8 cellular contexts compared by ENCODE assay signal in the genomic region with DNA sequence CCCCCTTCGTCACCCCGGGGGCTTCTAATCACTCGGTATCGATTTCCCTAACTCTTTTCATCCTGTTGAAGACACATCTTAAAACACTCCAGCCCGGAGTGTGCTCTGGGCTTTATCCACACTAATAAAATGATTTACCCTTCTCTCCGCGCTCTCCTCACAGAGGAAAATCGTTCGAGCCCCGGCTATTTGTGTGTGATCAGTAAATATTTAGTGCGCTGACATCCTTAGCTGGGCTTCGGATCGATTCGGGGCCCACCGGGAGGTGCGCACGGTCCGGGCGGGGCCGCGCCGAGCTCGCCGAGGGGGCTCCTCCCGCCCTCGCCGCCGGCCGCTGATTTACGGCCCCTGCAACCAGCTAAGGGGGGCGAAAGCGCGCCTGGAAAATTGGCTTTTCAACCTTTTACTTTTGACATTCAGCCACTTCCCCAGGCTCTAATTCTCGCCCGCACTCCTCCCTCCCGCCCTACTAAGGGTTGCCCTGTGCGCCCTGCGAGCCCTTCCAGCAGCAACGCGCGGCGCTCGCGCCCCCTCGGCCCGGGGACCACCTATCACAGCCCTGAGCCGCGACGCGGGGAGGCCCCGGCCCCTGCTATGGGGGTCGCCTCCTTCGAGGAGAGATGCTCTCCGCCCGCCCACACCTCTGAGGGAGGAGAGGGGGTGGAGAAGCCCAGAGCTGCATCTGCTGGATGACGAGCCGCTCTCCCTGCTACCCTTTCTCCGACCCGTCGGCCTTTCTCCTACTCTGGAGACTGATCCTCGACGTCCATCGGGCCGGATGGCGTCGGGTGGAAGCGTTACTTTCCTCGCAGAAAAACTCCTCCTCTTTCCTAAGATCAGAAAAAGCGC. TPM values are rescaled to one million over a fixed set of nuclear protein-coding genes. Genes with fewer than 3 reads are reported as not detected.
DNase-seq lines count a peak whose midpoint lies in the region; ATAC-seq and TF ChIP-seq lines count a peak whose summit lies in the region.

No MANE protein-coding gene starts in this region.

- TF ChIP-seq POLR2A in gastrocnemius medialis (IDR thresholded peaks at IDR 0.05) = no peak

- H3K36me3 ChIP-seq in iPS-18a (ENCODE audit: control insufficient read depth, low read depth, low read length) (no peaks in the 10 kb centered on the region), gastrocnemius medialis (no peaks in the 10 kb centered on the region)

- no peaks in the 10 kb centered on the region for H3K9me3 ChIP-seq in iPS-18a (ENCODE audit: control insufficient read depth, low read depth, low read length)
- no peaks in the 10 kb centered on the region for H3K9me3 ChIP-seq in gastrocnemius medialis

- H3K9me3 Mint-ChIP-seq in brain = no peaks in the 10 kb centered on the region

- H3K4me3 Mint-ChIP-seq in brain = peak overlapping the region; percentile 69 to 96 (median 94)

- TF ChIP-seq CTCF in GM13976 (IDR thresholded peaks at IDR 0.05; ENCODE audit: borderline replicate concordance, control extremely low read depth, extremely low read depth, insufficient read depth, missing control alignments) (no peak), brain (conservative IDR thresholded peaks at IDR 0.05) (no peak), gastrocnemius medialis (IDR thresholded peaks at IDR 0.05 in 4 of 5, conservative IDR thresholded peaks at IDR 0.05 in 1 of 5) (no peak)

- H3K4me1 Mint-ChIP-seq in brain = peaks cover 64% of the 10 kb centered on the region

- ATAC-seq in gastrocnemius medialis (no peak), GM21717 (IDR thresholded peaks at IDR 0.05; ENCODE audit: unreplicated experiment) (no peak)

- H3K27ac Mint-ChIP-seq in brain = peak overlapping the region in 3 of 5 experiments; percentile 98 to 99 (median 99)

- peak overlapping the region; percentile 54 for H3K4me3 ChIP-seq in iPS-18a (ENCODE audit: low read length)
- H3K4me3 ChIP-seq in gastrocnemius medialis = peak overlapping the region; percentile 46 to 71 (median 58)

- H3K4me1 ChIP-seq in iPS-18a (ENCODE audit: control insufficient read depth, low read depth, low read length) (peaks cover 35% of the 10 kb centered on the region), gastrocnemius medialis (peaks cover 17% of the 10 kb centered on the region in 2 donors)

- intact Hi-C loops in gastrocnemius medialis (cut with DNase I; ENCODE audit: low total_unique reads) = loop anchor here (5.0 to 10.0 kb wide), 3 partner anchors 468 to 995 kb away; no protein-coding TSS in a partner anchor

- DNase-seq in GM13976 (ENCODE audit: low spot score) (peak; percentile 23), gastrocnemius medialis (no peak), mesenteric fat pad (ENCODE audit: low spot score) (no peak)
- no peak for DNase-seq in stimulated activated CD4-positive, alpha-beta T cell treated with anti-CD3 and anti-CD28 coated beads, Interleukin-2, amount 100 ng/mL, for 24 hours
- DNase-seq in central memory CD4-positive, alpha-beta T cell = no peak

- no peak overlapping the region for H3K9ac ChIP-seq in iPS-18a (ENCODE audit: low read length)

- no peak overlapping the region for H3K27ac ChIP-seq in iPS-18a (ENCODE audit: low read length)
- H3K27ac ChIP-seq in gastrocnemius medialis = peak overlapping the region; percentile 86 to 93 (median 89)

- H3K27me3 Mint-ChIP-seq in brain = peaks cover 99% of the 10 kb centered on the region

- H3K36me3 Mint-ChIP-seq in brain = no peaks in the 10 kb centered on the region

- H3K27me3 ChIP-seq in iPS-18a (ENCODE audit: control insufficient read depth, insufficient read depth, low read length) (peaks cover 99% of the 10 kb centered on the region), gastrocnemius medialis (peaks cover 51 to 53% (median 52%) of the 10 kb centered on the region in 3 donors)

- in situ Hi-C loops in GM13976 (cut with MboI; ENCODE audit: low sequenced_read_pairs, unreplicated experiment) (no loop called here), gastrocnemius medialis (cut with MboI; ENCODE audit: low sequenced_read_pairs in 4 of 4) (loop anchor here in 1 of 4 donors (25.0 kb wide), 1 partner anchor 1060 kb away; no protein-coding TSS in a partner anchor)

RNA-seq across cellular contexts. Expression of gene NR2F2, which starts 7.9 kb away (rescaled TPM):
- polyA plus RNA-seq in brain (ENCODE audit: insufficient read depth, low read depth, low replicate concordance) = 60.4 TPM
- total RNA-seq in gastrocnemius medialis = 10 to 100 TPM in 1 of 4 donors, 1 to 10 TPM in 3; 4.3 to 14.6 (median 9.3) TPM
- 76.3 TPM for total RNA-seq in mesenteric fat pad
